ENCODE assay signal across 10 cellular contexts in the genomic region with DNA sequence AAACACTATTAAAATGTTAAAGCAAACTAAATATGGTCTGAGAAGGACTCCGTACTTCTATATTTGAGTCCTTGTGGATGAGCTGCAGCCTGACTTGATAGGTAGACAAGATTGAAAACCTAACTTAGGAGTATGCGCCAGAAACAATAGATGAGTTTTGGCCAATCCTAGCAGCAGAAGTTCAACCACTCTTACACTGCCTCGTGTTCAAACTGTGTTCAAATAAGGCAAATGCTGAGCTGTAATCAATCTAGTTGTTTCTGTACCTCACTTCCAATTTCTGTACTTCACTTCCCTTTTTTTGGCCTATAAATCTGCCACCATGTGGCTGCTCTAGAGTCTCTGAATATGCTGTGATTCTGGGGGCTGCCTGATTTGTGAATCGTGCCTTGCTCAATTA. TPM values are rescaled to one million over a fixed set of nuclear protein-coding genes. Genes with fewer than 3 reads are reported as not detected.
DNase-seq lines count a peak whose midpoint lies in the region; ATAC-seq and TF ChIP-seq lines count a peak whose summit lies in the region.
"Had no signal": no experiment of that assay in that cellular context is flagged by ENCODE, and none has a peak within 500 bp of the region (broad histone marks: within the 10 kb centered on the region; RNA-seq: fewer than 3 reads in every experiment).

No MANE protein-coding gene starts in this region.

- no peaks in the 10 kb centered on the region for H3K27me3 ChIP-seq in mammary epithelial cell (ENCODE audit: insufficient read depth, low read length)
- no peaks in the 10 kb centered on the region for H3K27me3 ChIP-seq in PC-9 (ENCODE audit: insufficient read depth, low read depth)
- no peaks in the 10 kb centered on the region for H3K27me3 ChIP-seq in body of pancreas

- intact Hi-C loops in mammary epithelial cell (cut with micrococcal nuclease) = no loop called here
- intact Hi-C loops in MCF 10A (cut with micrococcal nuclease) = loop anchor here (5.0 kb wide), 1 partner anchor 102 kb away; no protein-coding TSS in a partner anchor
- intact Hi-C loops in PC-9 (cut with micrococcal nuclease; ENCODE audit: unreplicated experiment) = no loop called here
- intact Hi-C loops in body of pancreas (cut with DNase I) = no loop called here

- H3K27ac ChIP-seq in mammary epithelial cell (ENCODE audit: insufficient read depth, low read depth, low read length) = no peak overlapping the region
- no peak overlapping the region for H3K27ac ChIP-seq in PC-9
- no peak overlapping the region for H3K27ac ChIP-seq in body of pancreas

- H3K36me3 Mint-ChIP-seq in MCF 10A (ENCODE audit: insufficient read depth, unreplicated experiment) = no peaks in the 10 kb centered on the region
- peaks cover 0 to 2% of the 10 kb centered on the region in 2 donors for H3K36me3 Mint-ChIP-seq in stimulated activated naive B cell treated with anti-CD40 and anti-IgM and Interleukin-4, amounts not matched to agents 10 μg/mL and 1 μg/mL and 100 μg/mL, for 72 hours

- 96% methylated on average over 4 of the region's 4 CpGs for WGBS in mammary epithelial cell (ENCODE audit: low coverage, missing lambda C conversion rate)
- WGBS in body of pancreas, 2 donors = 67 to 78% methylated on average over 4 of the region's 4 CpGs

- H3K36me3 ChIP-seq in mammary epithelial cell (ENCODE audit: insufficient read depth, low read length) = no peaks in the 10 kb centered on the region
- no peaks in the 10 kb centered on the region for H3K36me3 ChIP-seq in PC-9 (ENCODE audit: low read depth)
- no peaks in the 10 kb centered on the region for H3K36me3 ChIP-seq in body of pancreas (replicated peaks in 1 of 2; ENCODE audit: insufficient read depth in 1 of 2, low read depth in 2 of 2)

- H3K4me3 ChIP-seq in mammary epithelial cell (replicated peaks in 1 of 3; ENCODE audit: insufficient read depth in 1 of 3, low read depth in 2 of 3, low read length in 3 of 3) (no peak overlapping the region), PC-9 (no peak overlapping the region), body of pancreas (no peak overlapping the region)

- H3K27ac Mint-ChIP-seq in MCF 10A (ENCODE audit: low read depth, unreplicated experiment) = no peak overlapping the region
- peak overlapping the region; percentile 28 for H3K27ac Mint-ChIP-seq in stimulated activated naive B cell treated with anti-CD40 and anti-IgM and Interleukin-4, amounts not matched to agents 10 μg/mL and 1 μg/mL and 100 μg/mL, for 72 hours

- no peaks in the 10 kb centered on the region for H3K9me2 ChIP-seq in PC-9 (ENCODE audit: insufficient read depth)

- TF ChIP-seq CTCF in mammary epithelial cell (conservative IDR thresholded peaks at IDR 0.05 in 1 of 2, IDR thresholded peaks at IDR 0.05 in 1 of 2; ENCODE audit: extremely low read depth in 1 of 2, insufficient read depth in 1 of 2, low read depth in 1 of 2, low read length in 2 of 2) = no peak
- no peak for TF ChIP-seq CTCF in MCF 10A (IDR thresholded peaks at IDR 0.05; ENCODE audit: unreplicated experiment)
- TF ChIP-seq CTCF in PC-9 (conservative IDR thresholded peaks at IDR 0.05) = no peak
- TF ChIP-seq CTCF in body of pancreas (IDR thresholded peaks at IDR 0.05) = no peak

- no peaks in the 10 kb centered on the region for H3K9me3 ChIP-seq in mammary epithelial cell (replicated peaks; ENCODE audit: insufficient read depth, low read length)
- H3K9me3 ChIP-seq in PC-9 (ENCODE audit: insufficient read depth, low read depth) = no peaks in the 10 kb centered on the region
- H3K9me3 ChIP-seq in body of pancreas = no peaks in the 10 kb centered on the region

- H3K4me1 ChIP-seq in mammary epithelial cell (ENCODE audit: insufficient read depth, low read length) = no peaks in the 10 kb centered on the region
- no peaks in the 10 kb centered on the region for H3K4me1 ChIP-seq in PC-9 (replicated peaks; ENCODE audit: insufficient read depth)
- no peaks in the 10 kb centered on the region for H3K4me1 ChIP-seq in body of pancreas

- no peak overlapping the region for H3K4me2 ChIP-seq in mammary epithelial cell (ENCODE audit: insufficient read depth, low read depth, low read length)
- H3K4me2 ChIP-seq in PC-9 = no peak overlapping the region

- no peak for DNase-seq in mammary epithelial cell
- DNase-seq in MCF 10A (ENCODE audit: unreplicated experiment) = no peak
- no peak for DNase-seq in PC-9
- DNase-seq in stimulated activated naive B cell treated with anti-CD40 and anti-IgM and Interleukin-4, amounts not matched to agents 10 μg/mL and 1 μg/mL and 100 μg/mL, for 72 hours = no peak
- DNase-seq in NCI-H510A (lab: John Stamatoyannopoulos, UW) = no peak
- DNase-seq in body of pancreas = no peak
- DNase-seq in cortex of kidney (lab: John Stamatoyannopoulos, UW) = no peak
- DNase-seq: 8988T, NCI-H1417 had no signal

- POLR2A ChIA-PET in MCF 10A (lab: Yijun Ruan, JAX) = interaction anchor here (1.4 kb wide), 1 partner anchor 11 kb away, joined by 4 read pairs; no protein-coding TSS in a partner anchor
- POLR2A ChIA-PET in PC-9 (lab: Charles Lee; ENCODE audit: unreplicated experiment) = no interaction called here

- H3K9me3 Mint-ChIP-seq in MCF 10A (ENCODE audit: unreplicated experiment) = no peaks in the 10 kb centered on the region
- no peaks in the 10 kb centered on the region for H3K9me3 Mint-ChIP-seq in stimulated activated naive B cell treated with anti-CD40 and anti-IgM and Interleukin-4, amounts not matched to agents 10 μg/mL and 1 μg/mL and 100 μg/mL, for 72 hours

- no peak overlapping the region for H3K4me3 Mint-ChIP-seq in MCF 10A (ENCODE audit: unreplicated experiment)
- no peak overlapping the region for H3K4me3 Mint-ChIP-seq in stimulated activated naive B cell treated with anti-CD40 and anti-IgM and Interleukin-4, amounts not matched to agents 10 μg/mL and 1 μg/mL and 100 μg/mL, for 72 hours

- no TSS peak for BruUV-seq in mammary epithelial cell (replicated peaks; lab: Mats Ljungman, UMichigan)
- no TSS peak for BruUV-seq in MCF 10A (replicated peaks; lab: Mats Ljungman, UMichigan)
- BruUV-seq in PC-9 (replicated peaks; lab: Mats Ljungman, UMichigan) = no TSS peak

- H3K79me2 ChIP-seq in mammary epithelial cell (ENCODE audit: insufficient read depth, low read length) (no peaks in the 10 kb centered on the region), PC-9 (ENCODE audit: low read depth) (no peaks in the 10 kb centered on the region)

- H4K20me1 ChIP-seq in mammary epithelial cell (ENCODE audit: insufficient read depth, low read length) (no peaks in the 10 kb centered on the region), PC-9 (ENCODE audit: insufficient read depth) (no peaks in the 10 kb centered on the region)

- in situ Hi-C loops in mammary epithelial cell (cut with MboI; ENCODE audit: low sequenced_read_pairs in 2 of 2) = loop anchor here (25.0 kb wide), 2 partner anchors 228 to 353 kb away; no protein-coding TSS in a partner anchor

- dilution Hi-C loops in mammary epithelial cell (cut with HindIII; ENCODE audit: low sequenced_read_pairs) = no loop called here

- no peaks in the 10 kb centered on the region for H3F3A ChIP-seq in PC-9 (ENCODE audit: insufficient read depth, low read depth)

- H3K9ac ChIP-seq in mammary epithelial cell (ENCODE audit: insufficient read depth, low read length) = no peak overlapping the region

- TF ChIP-seq POLR2A in body of pancreas (IDR thresholded peaks at IDR 0.05) = no peak

- CTCF ChIA-PET in mammary epithelial cell (lab: Charles Lee; ENCODE audit: low non-redundant PET) (no interaction called here), MCF 10A (lab: Yijun Ruan, JAX) (interaction anchor here (0.7 to 1.7 kb wide), 4 partner anchors 43 to 235 kb away, joined by 3 to 5 read pairs (median 3); a partner anchor contains a TSS), PC-9 (lab: Charles Lee) (no interaction called here)

- H3K4me1 Mint-ChIP-seq in MCF 10A (ENCODE audit: insufficient read depth, unreplicated experiment) = no peaks in the 10 kb centered on the region
- H3K4me1 Mint-ChIP-seq in stimulated activated naive B cell treated with anti-CD40 and anti-IgM and Interleukin-4, amounts not matched to agents 10 μg/mL and 1 μg/mL and 100 μg/mL, for 72 hours = peaks cover 5 to 8% of the 10 kb centered on the region in 2 donors

- peak; percentile 91 for ATAC-seq in HG03103 (IDR thresholded peaks at IDR 0.05; ENCODE audit: low read depth, unreplicated experiment)
- ATAC-seq in stimulated activated naive B cell treated with anti-CD40 and anti-IgM and Interleukin-4, amounts not matched to agents 10 μg/mL and 1 μg/mL and 100 μg/mL, for 72 hours (replicated peaks) = peak; percentile 88 to 91
- no peak for ATAC-seq in body of pancreas

- H3K27me3 Mint-ChIP-seq in MCF 10A (ENCODE audit: insufficient read depth, unreplicated experiment) = no peaks in the 10 kb centered on the region
- H3K27me3 Mint-ChIP-seq in stimulated activated naive B cell treated with anti-CD40 and anti-IgM and Interleukin-4, amounts not matched to agents 10 μg/mL and 1 μg/mL and 100 μg/mL, for 72 hours = no peaks in the 10 kb centered on the region

- H2AFZ ChIP-seq in mammary epithelial cell (ENCODE audit: low read depth, low read length) (peak overlapping the region; percentile 33), PC-9 (peak overlapping the region; percentile 3; the same call in 1 of the 2 replicates)

RNA-seq across cellular contexts. Expression of a gene that starts 13.2 kb away (rescaled TPM):
- 100 to 1,000 TPM in 1 of 2 donors, 10 to 100 TPM in 1; 97.6 to 153 TPM for total RNA-seq in mammary epithelial cell
- 47.4 TPM for polyA plus RNA-seq in mammary epithelial cell
- polyA minus RNA-seq in mammary epithelial cell = 34.4 TPM
- 106 and 128 TPM in 2 replicates for total RNA-seq in MCF 10A (2022)
- 48.1 and 57.6 TPM in 2 replicates for total RNA-seq in PC-9 (2021)
- 10 to 100 TPM; 31.3 to 84.3 TPM for total RNA-seq in body of pancreas
